In the genomic region with DNA sequence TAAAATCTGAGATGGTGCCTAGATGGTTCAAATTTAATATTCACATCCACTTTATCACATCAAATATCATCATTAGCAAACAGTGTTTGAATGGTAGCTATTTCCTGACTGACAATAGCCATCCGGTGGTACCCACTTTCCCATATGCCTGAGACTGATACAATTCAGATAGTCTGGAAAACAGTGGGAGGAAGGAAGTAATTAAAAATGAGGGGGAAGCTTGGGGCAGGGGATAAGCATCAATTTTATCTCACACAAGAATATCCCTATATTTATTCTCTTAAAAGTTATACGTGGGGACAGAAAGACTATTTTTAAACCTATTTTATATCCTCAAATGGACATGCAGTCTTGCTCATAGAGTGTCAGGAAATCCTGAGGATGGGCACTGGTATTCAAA, we compare ENCODE assay signal across 24 cellular contexts.
DNase-seq lines count a peak whose midpoint lies in the region; ATAC-seq and TF ChIP-seq lines count a peak whose summit lies in the region.
"Had no signal": no experiment of that assay in that cellular context is flagged by ENCODE, and none has a peak within 500 bp of the region (broad histone marks: within the 10 kb centered on the region; RNA-seq: fewer than 3 reads in every experiment).

No MANE protein-coding gene starts in this region.

- no peaks in the 10 kb centered on the region for H3K27me3 Mint-ChIP-seq in endothelial cell (ENCODE audit: unreplicated experiment)
- H3K27me3 Mint-ChIP-seq in stimulated activated naive B cell treated with anti-CD40 and anti-IgM and Interleukin-4, amounts not matched to agents 10 μg/mL and 1 μg/mL and 100 μg/mL, for 72 hours = peaks cover 0 to 7% of the 10 kb centered on the region in 2 donors

- no peak for ATAC-seq in stimulated activated naive B cell treated with anti-CD40 and anti-IgM and Interleukin-4, amounts not matched to agents 10 μg/mL and 1 μg/mL and 100 μg/mL, for 72 hours (replicated peaks)
- no peak for ATAC-seq in HG03354 (IDR thresholded peaks at IDR 0.05; ENCODE audit: poor library complexity, severe bottlenecking, unreplicated experiment)
- ATAC-seq: CD8-positive, alpha-beta T cell; GM12878 had no signal

- H3K36me3 ChIP-seq in A673 (ENCODE audit: insufficient read depth, low read length, poor library complexity, severe bottlenecking) = no peaks in the 10 kb centered on the region
- H3K36me3 ChIP-seq: BLaER1 treated with 17β-estradiol and CSF1 and Interleukin-3, amounts not matched to agents 10 nM and 100 nM had no signal

- H3K27me3 ChIP-seq in A673 (replicated peaks; ENCODE audit: insufficient read depth, low read depth, low read length, poor library complexity) = no peaks in the 10 kb centered on the region
- H3K27me3 ChIP-seq: BLaER1 treated with 17β-estradiol and CSF1 and Interleukin-3, amounts not matched to agents 10 nM and 100 nM had no signal

- intact Hi-C loops in A673 (cut with micrococcal nuclease; ENCODE audit: unreplicated experiment) = loop anchor here (5.0 kb wide), 1 partner anchor 282 kb away; no protein-coding TSS in a partner anchor

- H3K4me1 ChIP-seq in A673 (ENCODE audit: insufficient read depth, low read length, poor library complexity, severe bottlenecking) = peaks cover 51% of the 10 kb centered on the region
- H3K4me1 ChIP-seq: BLaER1 treated with 17β-estradiol and CSF1 and Interleukin-3, amounts not matched to agents 10 nM and 100 nM had no signal

- peaks cover 59% of the 10 kb centered on the region for H3K4me1 Mint-ChIP-seq in endothelial cell (ENCODE audit: unreplicated experiment)
- H3K4me1 Mint-ChIP-seq in stimulated activated naive B cell treated with anti-CD40 and anti-IgM and Interleukin-4, amounts not matched to agents 10 μg/mL and 1 μg/mL and 100 μg/mL, for 72 hours = no peaks in the 10 kb centered on the region
- H3K4me1 Mint-ChIP-seq: B cell had no signal

- no peak overlapping the region for H3K4me3 ChIP-seq in A673 (ENCODE audit: low read depth, low read length, poor library complexity, severe bottlenecking)
- H3K4me3 ChIP-seq: BLaER1 treated with 17β-estradiol and CSF1 and Interleukin-3, amounts not matched to agents 10 nM and 100 nM; GM12878 had no signal

- no peaks in the 10 kb centered on the region for H3K9me3 ChIP-seq in A673 (ENCODE audit: low read depth, low read length, poor library complexity, severe bottlenecking)

- H3K36me3 Mint-ChIP-seq in endothelial cell (ENCODE audit: low read depth, unreplicated experiment) = peaks cover 5% of the 10 kb centered on the region
- no peaks in the 10 kb centered on the region for H3K36me3 Mint-ChIP-seq in stimulated activated naive B cell treated with anti-CD40 and anti-IgM and Interleukin-4, amounts not matched to agents 10 μg/mL and 1 μg/mL and 100 μg/mL, for 72 hours
- H3K36me3 Mint-ChIP-seq: CD8-positive, alpha-beta T cell had no signal

- H3K4me3 Mint-ChIP-seq in endothelial cell (ENCODE audit: unreplicated experiment) = no peak overlapping the region
- no peak overlapping the region for H3K4me3 Mint-ChIP-seq in stimulated activated naive B cell treated with anti-CD40 and anti-IgM and Interleukin-4, amounts not matched to agents 10 μg/mL and 1 μg/mL and 100 μg/mL, for 72 hours
- H3K4me3 Mint-ChIP-seq: B cell; CD4-positive, alpha-beta T cell; CD8-positive, alpha-beta T cell had no signal

- peak overlapping the region; percentile 79 for H3K27ac Mint-ChIP-seq in endothelial cell (ENCODE audit: unreplicated experiment)
- H3K27ac Mint-ChIP-seq in stimulated activated naive B cell treated with anti-CD40 and anti-IgM and Interleukin-4, amounts not matched to agents 10 μg/mL and 1 μg/mL and 100 μg/mL, for 72 hours = no peak overlapping the region
- H3K27ac Mint-ChIP-seq: B cell; CD4-positive, alpha-beta T cell; CD8-positive, alpha-beta T cell had no signal

- peak overlapping the region; percentile 57 for H3K27ac ChIP-seq in A673 (ENCODE audit: low read depth, low read length, poor library complexity, severe bottlenecking)
- H3K27ac ChIP-seq: BLaER1 treated with 17β-estradiol and CSF1 and Interleukin-3, amounts not matched to agents 10 nM and 100 nM; C4-2B had no signal

- peak; percentile 96 for DNase-seq in A673 (ENCODE audit: low spot score)
- peak; percentile 71 for DNase-seq in dermis blood vessel endothelial cell
- DNase-seq in endothelial cell (ENCODE audit: low spot score) = no peak
- DNase-seq in lung microvascular endothelial cell (ENCODE audit: low read depth in 2 of 2) = peak; percentile 43 to 81
- no peak for DNase-seq in stimulated activated naive B cell treated with anti-CD40 and anti-IgM and Interleukin-4, amounts not matched to agents 10 μg/mL and 1 μg/mL and 100 μg/mL, for 72 hours
- no peak for DNase-seq in cerebellum (ENCODE audit: low spot score)
- DNase-seq in activated CD4-positive, CD25-positive, alpha-beta regulatory T cell (lab: John Stamatoyannopoulos, UW) = no peak
- DNase-seq: 8988T; AML-193; CD4-positive, alpha-beta T cell; CD8-positive, alpha-beta T cell; COR-L47; DMS 273 treated with DMSO at 0.1 percent for 48 hours; DMS153; DMS53; DMS79; DND-41; EL; GDM1 had no signal

- CTCF ChIA-PET in A673 (lab: Charles Lee) = interaction anchor here (0.6 to 1.0 kb wide), 2 partner anchors 18 to 79 kb away, joined by 3 to 4 read pairs; no protein-coding TSS in a partner anchor

- H3K9me3 Mint-ChIP-seq in endothelial cell (ENCODE audit: unreplicated experiment) = peaks cover 5% of the 10 kb centered on the region
- peaks cover 5% of the 10 kb centered on the region in 2 donors for H3K9me3 Mint-ChIP-seq in stimulated activated naive B cell treated with anti-CD40 and anti-IgM and Interleukin-4, amounts not matched to agents 10 μg/mL and 1 μg/mL and 100 μg/mL, for 72 hours
- H3K9me3 Mint-ChIP-seq: CD4-positive, alpha-beta T cell had no signal

- POLR2A ChIA-PET in A673 (lab: Charles Lee; ENCODE audit: low non-redundant PET) = interaction anchor here (0.6 kb wide), 2 partner anchors 13 to 283 kb away, joined by 3 read pairs; no protein-coding TSS in a partner anchor

- no TSS peak for BruUV-seq in A673 (replicated peaks; lab: Mats Ljungman, UMichigan)

- TF ChIP-seq CTCF in A673 (conservative IDR thresholded peaks at IDR 0.05; ENCODE audit: low read depth, low read length) = no peak
- no peak for TF ChIP-seq CTCF in endothelial cell (IDR thresholded peaks at IDR 0.05; ENCODE audit: unreplicated experiment)

Comparison
In these comparisons a context has a peak if more than half of its experiments do, and no peak if none do; other contexts are left out.
1. DNase-seq: peak in A673 (single experiment), dermis blood vessel endothelial cell (single experiment) and lung microvascular endothelial cell (2 of 2); none in endothelial cell (single experiment), stimulated activated naive B cell treated with anti-CD40 and anti-IgM and Interleukin-4, amounts not matched to agents 10 μg/mL and 1 μg/mL and 100 μg/mL, for 72 hours (single experiment), cerebellum (single experiment) and activated CD4-positive, CD25-positive, alpha-beta regulatory T cell (0 of 4).